21 cellular contexts compared by ENCODE assay signal in genomic region chr11:253160-253885, GRCh38. TPM values are rescaled to one million over a fixed set of nuclear protein-coding genes. Genes with fewer than 3 reads are reported as not detected.
"Had no signal": no experiment of that assay in that cellular context is flagged by ENCODE, and none has a peak within 500 bp of the region (broad histone marks: within the 10 kb centered on the region; RNA-seq: fewer than 3 reads in every experiment).

No MANE protein-coding gene starts in this region.

- ATAC-seq: activated CD8-positive, alpha-beta T cell treated with anti-CD3 and anti-CD28 coated beads for 36 hours; activated T-cell treated with anti-CD3 and anti-CD28 coated beads, Interleukin-2, amount 50 U/mL, for 72 hours; esophagus mucosa; natural killer cell; sciatic nerve; stimulated activated naive CD8-positive, alpha-beta T cell treated with anti-CD3 and anti-CD28 coated beads, Interleukin-15, Interleukin-2, amounts not matched to agents 100 U/mL and 50 U/mL, for 24 hours; upper lobe of right lung had no signal

- DNase-seq: activated CD8-positive, alpha-beta memory T cell treated with anti-CD3 and anti-CD28 coated beads, Interleukin-2, amount 50 U/mL, for 4 hours; activated CD8-positive, alpha-beta T cell treated with anti-CD3 and anti-CD28 coated beads for 36 hours; activated T-cell treated with anti-CD3 and anti-CD28 coated beads, Interleukin-2, amount 50 U/mL, for 72 hours; aorta; immature natural killer cell; natural killer cell; occipital lobe; psoas muscle; stimulated activated CD4-positive, alpha-beta T cell treated with anti-CD3 and anti-CD28 coated beads, Interleukin-2, amount 100 ng/mL, for 24 hours; stimulated activated naive CD8-positive, alpha-beta T cell treated with anti-CD3 and anti-CD28 coated beads, Interleukin-15, Interleukin-2, amounts not matched to agents 100 U/mL and 50 U/mL, for 24 hours; SW 1271; T-helper 9 cell; upper lobe of right lung had no signal

- H3K4me3 ChIP-seq: breast epithelium, lung, psoas muscle, upper lobe of right lung had no signal

- H3K4me1 ChIP-seq: breast epithelium, psoas muscle, upper lobe of right lung had no signal

- H3K9me3 ChIP-seq: breast epithelium, psoas muscle, upper lobe of right lung had no signal

- H3K27me3 ChIP-seq: breast epithelium, upper lobe of right lung had no signal

- H3K27ac ChIP-seq: breast epithelium, psoas muscle, upper lobe of right lung, VCaP had no signal

RNA-seq across cellular contexts. Expression of gene NLRP6, which starts 24.9 kb away (rescaled TPM):
- total RNA-seq: chondrocyte, dermis microvascular lymphatic vessel endothelial cell, occipital lobe, temporal lobe had no signal
